Comparison of ENCODE assay signal across 1 cellular context in genomic region chr5:139647406-139648204, GRCh38.
TF ChIP-seq lines count a peak whose summit lies in the region.

No MANE protein-coding gene starts in this region.

TF ChIP-seq in K562, 482 proteins besides CTCF, POLR2A, EP300 and RAD21 (continued from another document):
- no peak for TF ChIP-seq BRF2 (IDR thresholded peaks at IDR 0.05; ENCODE audit: borderline replicate concordance, insufficient read depth, insufficient read length)
- no peak for TF ChIP-seq ZNF436 (CRISPR knock-in tag; IDR thresholded peaks at IDR 0.05)
- TF ChIP-seq POLR3A (IDR thresholded peaks at IDR 0.05; ENCODE audit: borderline replicate concordance, extremely low read depth, insufficient read depth, insufficient read length), result no peak
- no peak for TF ChIP-seq ZNF212 (CRISPR knock-in tag; IDR thresholded peaks at IDR 0.05)
- TF ChIP-seq SUPT5H (IDR thresholded peaks at IDR 0.05), result no peak
- 0 out of 2 replicates have a peak, but pooled peaks have one; percentile 11 for TF ChIP-seq ARID3A (IDR thresholded peaks at IDR 0.05; ENCODE audit: borderline replicate concordance, low read depth, low read length)
- no peak for TF ChIP-seq EWSR1 (IDR thresholded peaks at IDR 0.05; ENCODE audit: borderline replicate concordance, low read depth, partially characterized antibody)
- TF ChIP-seq ZNF668 (CRISPR knock-in tag; IDR thresholded peaks at IDR 0.05), result no peak
- no peak for TF ChIP-seq HEY1 (CRISPR knock-in tag; IDR thresholded peaks at IDR 0.05; ENCODE audit: borderline replicate concordance)
- TF ChIP-seq FOXK2 (conservative IDR thresholded peaks at IDR 0.05 in 1 of 2, IDR thresholded peaks at IDR 0.05 in 1 of 2; ENCODE audit: low read depth in 2 of 2), result no peak
- peak; percentile 8 for TF ChIP-seq HMBOX1 (IDR thresholded peaks at IDR 0.05)
- no peak; the same call in 1 of the 2 replicates for TF ChIP-seq BCOR (IDR thresholded peaks at IDR 0.05)
- TF ChIP-seq MLLT1 (IDR thresholded peaks at IDR 0.05), result peak in 1 of 2 experiments; percentile 44; a peak in 1 of 4 replicates
- no peak for TF ChIP-seq THRB (CRISPR knock-in tag; conservative IDR thresholded peaks at IDR 0.05)
- no peak for TF ChIP-seq ZNF217 (CRISPR knock-in tag; IDR thresholded peaks at IDR 0.05)
- no peak for TF ChIP-seq ADNP (tag; IDR thresholded peaks at IDR 0.05)
- TF ChIP-seq GTF2B (IDR thresholded peaks at IDR 0.05; ENCODE audit: extremely low read depth, insufficient read length), result no peak
- no peak for TF ChIP-seq RREB1 (CRISPR knock-in tag; IDR thresholded peaks at IDR 0.05)
- TF ChIP-seq CREB1 (IDR thresholded peaks at IDR 0.05), result no peak
- TF ChIP-seq CREB1 (CRISPR knock-in tag; IDR thresholded peaks at IDR 0.05), result no peak
- TF ChIP-seq RBBP5 (IDR thresholded peaks at IDR 0.05; ENCODE audit: borderline replicate concordance, insufficient read depth, low read length, poor library complexity, severe bottlenecking), result peak; percentile 12
- no peak for TF ChIP-seq ERF (CRISPR knock-in tag; IDR thresholded peaks at IDR 0.05)
- no peak for TF ChIP-seq TAF9B (IDR thresholded peaks at IDR 0.05; ENCODE audit: partially characterized antibody)
- peak in 1 of 3 experiments; percentile 59; a peak in 1 of 6 replicates for TF ChIP-seq ZBTB11 (CRISPR knock-in tag; IDR thresholded peaks at IDR 0.05)
- no peak for TF ChIP-seq ZNF274 (IDR thresholded peaks at IDR 0.05; ENCODE audit: borderline replicate concordance, low read depth, low read length)
- TF ChIP-seq MCM3 (IDR thresholded peaks at IDR 0.05), result no peak
- no peak for TF ChIP-seq DACH1 (IDR thresholded peaks at IDR 0.05; ENCODE audit: partially characterized antibody)
- no peak for TF ChIP-seq XRCC4 (IDR thresholded peaks at IDR 0.05; ENCODE audit: extremely low read depth, insufficient read depth, insufficient read length)
- TF ChIP-seq IFI16 (CRISPR knock-in tag; IDR thresholded peaks at IDR 0.05), result no peak
- no peak for TF ChIP-seq PHTF2 (CRISPR knock-in tag; IDR thresholded peaks at IDR 0.05)
- TF ChIP-seq PHF8 (IDR thresholded peaks at IDR 0.05; ENCODE audit: borderline replicate concordance, low read length), result peak; percentile 33; the same call in 1 of the 2 replicates
- no peak for TF ChIP-seq ELK3 (CRISPR knock-in tag; IDR thresholded peaks at IDR 0.05)
- TF ChIP-seq RUNX1 (IDR thresholded peaks at IDR 0.05; ENCODE audit: low read depth), result no peak
- no peak for TF ChIP-seq ETV1 (tag; conservative IDR thresholded peaks at IDR 0.05; ENCODE audit: low read depth)
- TF ChIP-seq SMARCA5 (IDR thresholded peaks at IDR 0.05), result 0 out of 2 replicates have a peak, but pooled peaks have one; percentile 21
- no peak for TF ChIP-seq NFATC3 (IDR thresholded peaks at IDR 0.05)
- peak; percentile 31; the same call in 1 of the 2 replicates for TF ChIP-seq MIER1 (IDR thresholded peaks at IDR 0.05; ENCODE audit: low read depth)
- no peak for TF ChIP-seq TFAP4 (CRISPR knock-in tag; IDR thresholded peaks at IDR 0.05; ENCODE audit: borderline replicate concordance)
- no peak for TF ChIP-seq PRMT5 (CRISPR knock-in tag; IDR thresholded peaks at IDR 0.05)
- TF ChIP-seq CREBBP (IDR thresholded peaks at IDR 0.05; ENCODE audit: low read depth, low read length), result no peak
- no peak for TF ChIP-seq POLR2H (tag; IDR thresholded peaks at IDR 0.05; ENCODE audit: low read depth)
